8 cellular contexts compared by ENCODE assay signal in genomic region chr21:26843912-26844257, GRCh38. TPM values are rescaled to one million over a fixed set of nuclear protein-coding genes. Genes with fewer than 3 reads are reported as not detected.
A peak's percentile ranks its signal among the peaks of the same experiment; 100 is the strongest.
DNase-seq lines count a peak whose midpoint lies in the region; ATAC-seq and TF ChIP-seq lines count a peak whose summit lies in the region.

No MANE protein-coding gene starts in this region.

- peaks cover 28 to 74% of the 10 kb centered on the region in 2 donors for H3K27me3 Mint-ChIP-seq in CD8-positive, alpha-beta memory T cell

- H3K4me3 ChIP-seq in CD8-positive, alpha-beta memory T cell (ENCODE audit: low read length), result peak overlapping the region; percentile 31
- H3K4me3 ChIP-seq in MM.1S (ENCODE audit: low read length) (peak overlapping the region; percentile 78), coronary artery (peak overlapping the region; percentile 91), mononuclear cell (ENCODE audit: low read length) (peak overlapping the region; percentile 30)

- no peaks in the 10 kb centered on the region for H4K20me1 ChIP-seq in MM.1S (ENCODE audit: insufficient read depth, low read length)

- H3K79me2 ChIP-seq in MM.1S (ENCODE audit: low read length), result no peaks in the 10 kb centered on the region

- peak overlapping the region; percentile 96 for H2AFZ ChIP-seq in MM.1S (ENCODE audit: low read length)

- no peak for ATAC-seq in GM18502 (IDR thresholded peaks at IDR 0.05; ENCODE audit: poor library complexity, unreplicated experiment)

- H3K4me1 ChIP-seq in CD8-positive, alpha-beta memory T cell (ENCODE audit: insufficient read depth, low read length), result peaks cover 15% of the 10 kb centered on the region
- no peaks in the 10 kb centered on the region; the same call in 1 of the 2 replicates for H3K4me1 ChIP-seq in MM.1S (ENCODE audit: low read length)
- peaks cover 37% of the 10 kb centered on the region for H3K4me1 ChIP-seq in mononuclear cell (ENCODE audit: insufficient read depth, low read length)

- CTCF ChIA-PET in CD8-positive, alpha-beta memory T cell (lab: Charles Lee), result no interaction called here

- H3K27me3 ChIP-seq in CD8-positive, alpha-beta memory T cell (ENCODE audit: insufficient read depth, low read length, poor library complexity, severe bottlenecking), result peaks cover 19% of the 10 kb centered on the region
- H3K27me3 ChIP-seq in MM.1S (replicated peaks; ENCODE audit: insufficient read depth, low read length) (peaks cover 20% of the 10 kb centered on the region), mononuclear cell (ENCODE audit: insufficient read depth, low read length) (peaks cover 64% of the 10 kb centered on the region)

- peaks cover 31 to 46% (median 36%) of the 10 kb centered on the region in 3 donors for H3K4me1 Mint-ChIP-seq in CD8-positive, alpha-beta memory T cell

- DNase-seq in CD8-positive, alpha-beta memory T cell, result no peak
- DNase-seq in MM.1S (peak; percentile 11), coronary artery (ENCODE audit: low spot score) (no peak), NCI-H128 (lab: John Stamatoyannopoulos, UW; ENCODE audit: unreplicated experiment) (no peak), DMS79 (lab: John Stamatoyannopoulos, UW) (no peak), cerebellar nuclear complex (lab: John Stamatoyannopoulos, UW) (no peak)

- no peaks in the 10 kb centered on the region for H3K9me2 ChIP-seq in MM.1S (replicated peaks; ENCODE audit: insufficient read depth, low read length)

- no peaks in the 10 kb centered on the region for H3K36me3 Mint-ChIP-seq in CD8-positive, alpha-beta memory T cell

- POLR2A ChIA-PET in CD8-positive, alpha-beta memory T cell (lab: Charles Lee), result no interaction called here

- peak overlapping the region; percentile 30; the same call in 1 of the 2 replicates for H3K9ac ChIP-seq in MM.1S (ENCODE audit: low read length)

- H3K27ac Mint-ChIP-seq in CD8-positive, alpha-beta memory T cell, result peak overlapping the region in 4 of 8 donors; percentile 3 to 74 (median 58)

- no peaks in the 10 kb centered on the region for H3K36me3 ChIP-seq in CD8-positive, alpha-beta memory T cell (ENCODE audit: insufficient read depth, low read length)
- H3K36me3 ChIP-seq in MM.1S (replicated peaks; ENCODE audit: insufficient read depth, low read length), result no peaks in the 10 kb centered on the region

- no peaks in the 10 kb centered on the region for H3F3A ChIP-seq in MM.1S (ENCODE audit: insufficient read depth, low read length)

- peaks cover 0 to 3% (median 0%) of the 10 kb centered on the region in 5 donors for H3K9me3 Mint-ChIP-seq in CD8-positive, alpha-beta memory T cell

- peak overlapping the region; percentile 92 for H3K4me2 ChIP-seq in MM.1S (ENCODE audit: low read depth, low read length)

- no peak for TF ChIP-seq CTCF in MM.1S (IDR thresholded peaks at IDR 0.05; ENCODE audit: low read length)
- no peak for TF ChIP-seq CTCF in coronary artery (IDR thresholded peaks at IDR 0.05)

- peak overlapping the region; percentile 66 to 91 (median 83) for H3K4me3 Mint-ChIP-seq in CD8-positive, alpha-beta memory T cell

- H3K27ac ChIP-seq in CD8-positive, alpha-beta memory T cell (ENCODE audit: low read depth, low read length), result no peak overlapping the region
- no peak overlapping the region for H3K27ac ChIP-seq in MM.1S (ENCODE audit: low read length)
- H3K27ac ChIP-seq in coronary artery, result peak overlapping the region; percentile 95 to 97

- H3K9me3 ChIP-seq in CD8-positive, alpha-beta memory T cell (ENCODE audit: low read length), result no peaks in the 10 kb centered on the region
- no peaks in the 10 kb centered on the region for H3K9me3 ChIP-seq in MM.1S (replicated peaks; ENCODE audit: insufficient read depth, low read length)
- H3K9me3 ChIP-seq in mononuclear cell (ENCODE audit: low read depth, low read length), result no peaks in the 10 kb centered on the region

RNA-seq across cellular contexts. Expression of gene ADAMTS1, which starts 1.3 kb away (rescaled TPM):
- total RNA-seq in CD8-positive, alpha-beta memory T cell, result not detected
- 0.87 TPM for polyA plus RNA-seq in CD8-positive, alpha-beta memory T cell
- 2.2 TPM for total RNA-seq in mononuclear cell

Comparison
In these comparisons a context has a peak if more than half of its experiments do, and no peak if none do; other contexts are left out.
1. H3K27ac ChIP-seq: peak in coronary artery (2 of 2); none in CD8-positive, alpha-beta memory T cell (single experiment) and MM.1S (single experiment).
2. H3K4me3 ChIP-seq: peak in every context shown above with its lines; median percentile 91 in coronary artery; 78 in MM.1S; 31 in CD8-positive, alpha-beta memory T cell; 30 in mononuclear cell.